ENCODE assay signal across 8 cellular contexts in genomic region chr5:88675159-88675757, GRCh38.
DNase-seq lines count a peak whose midpoint lies in the region; ATAC-seq and TF ChIP-seq lines count a peak whose summit lies in the region.

No MANE protein-coding gene starts in this region.

- H3K4me2 ChIP-seq in skeletal muscle satellite cell (ENCODE audit: low read length), result peak overlapping the region; percentile 83

- H3K9ac ChIP-seq in skeletal muscle satellite cell (ENCODE audit: low read depth, low read length), result no peak overlapping the region

- H3K36me3 ChIP-seq in heart right ventricle (no peaks in the 10 kb centered on the region), skeletal muscle satellite cell (ENCODE audit: insufficient read depth, low read length) (no peaks in the 10 kb centered on the region)

- H3K27ac ChIP-seq in 22Rv1, result peak overlapping the region; percentile 77
- H3K27ac ChIP-seq in heart right ventricle, result no peak overlapping the region

- DNase-seq in T-helper 17 cell (no peak), heart right ventricle (no peak)

- ATAC-seq in GM18907 (IDR thresholded peaks at IDR 0.05; ENCODE audit: unreplicated experiment) (peak; percentile 20), HG03159 (IDR thresholded peaks at IDR 0.05; ENCODE audit: unreplicated experiment) (peak; percentile 19), T-helper 17 cell (no peak), heart right ventricle (peak in 6 of 8 donors; percentile 7 to 43 (median 25)), GM19328 (IDR thresholded peaks at IDR 0.05; ENCODE audit: unreplicated experiment) (no peak), GM18520 (IDR thresholded peaks at IDR 0.05; ENCODE audit: unreplicated experiment) (no peak)

- 6 to 8% methylated on average over 21 of the region's 21 CpGs for WGBS in heart right ventricle, 2 donors

- H3K9me3 ChIP-seq in T-helper 17 cell (ENCODE audit: control insufficient read depth, low read length, poor library complexity, severe bottlenecking) (peaks cover 3% of the 10 kb centered on the region), heart right ventricle (no peaks in the 10 kb centered on the region), skeletal muscle satellite cell (replicated peaks; ENCODE audit: low read length) (peaks cover 5% of the 10 kb centered on the region)

- intact Hi-C loops in heart right ventricle (cut with DNase I), result loop anchor here in 3 of 10 donors (5.0 kb wide), 2 partner anchors 533 to 893 kb away; no protein-coding TSS in a partner anchor

- peaks cover 14% of the 10 kb centered on the region for H3K4me1 Mint-ChIP-seq in T-helper 17 cell

- TF ChIP-seq CTCF in 22Rv1 (IDR thresholded peaks at IDR 0.05) (no peak), heart right ventricle (IDR thresholded peaks at IDR 0.05) (no peak)

- H3K4me3 ChIP-seq in heart right ventricle, result peak overlapping the region in 9 of 10 donors; percentile 18 to 59 (median 47)
- peak overlapping the region; percentile 58 for H3K4me3 ChIP-seq in skeletal muscle satellite cell (ENCODE audit: low read length)

- peaks cover 7% of the 10 kb centered on the region for H3K36me3 Mint-ChIP-seq in T-helper 17 cell (ENCODE audit: low read depth)

- peak overlapping the region; percentile 65 for H3K4me3 Mint-ChIP-seq in T-helper 17 cell

- H3K27me3 ChIP-seq in heart right ventricle, result peaks cover 52 to 100% (median 99%) of the 10 kb centered on the region in 7 donors
- peaks cover 97% of the 10 kb centered on the region for H3K27me3 ChIP-seq in skeletal muscle satellite cell (ENCODE audit: control insufficient read depth, insufficient read depth, low read length)

- peaks cover 79% of the 10 kb centered on the region for H3K27me3 Mint-ChIP-seq in T-helper 17 cell

- H3K27ac Mint-ChIP-seq in T-helper 17 cell, result peak overlapping the region; percentile 6

- H3K4me1 ChIP-seq in heart right ventricle (peaks cover 0 to 32% (median 24%) of the 10 kb centered on the region in 9 donors), skeletal muscle satellite cell (ENCODE audit: control insufficient read depth, insufficient read depth, low read length) (peaks cover 11% of the 10 kb centered on the region)

Comparison
In these comparisons a context has a peak if more than half of its experiments do, and no peak if none do; other contexts are left out.
1. ATAC-seq: peak in GM18907 (single experiment), HG03159 (single experiment) and heart right ventricle (6 of 8); none in T-helper 17 cell (single experiment), GM19328 (single experiment) and GM18520 (single experiment).